11 cellular contexts compared by ENCODE assay signal in genomic region chr1:203534526-203534925, GRCh38. TPM values are rescaled to one million over a fixed set of nuclear protein-coding genes. Genes with fewer than 3 reads are reported as not detected.
DNase-seq lines count a peak whose midpoint lies in the region; FAIRE-seq and TF ChIP-seq lines count a peak whose summit lies in the region.
"Had no signal": no experiment of that assay in that cellular context is flagged by ENCODE, and none has a peak within 500 bp of the region (broad histone marks: within the 10 kb centered on the region; RNA-seq: fewer than 3 reads in every experiment).

No MANE protein-coding gene starts in this region.

- WGBS in ovary, 3 donors = 28 to 50% (median 44%) methylated on average over 3 of the region's 3 CpGs

- in situ Hi-C loops in ACHN (cut with HindIII; ENCODE audit: low pct_ligation_motif_present, low pct_unique_long_range_greater_than_20kb, low sequenced_read_pairs) = no loop called here

- TF ChIP-seq CTCF in fibroblast of mammary gland (conservative IDR thresholded peaks at IDR 0.05; ENCODE audit: control insufficient read depth, insufficient read depth, low read depth, low read length) = no peak
- TF ChIP-seq CTCF in ovary (IDR thresholded peaks at IDR 0.05) = no peak

- H3K9me3 ChIP-seq in ovary = no peaks in the 10 kb centered on the region
- H3K9me3 ChIP-seq: BLaER1 had no signal

- no peaks in the 10 kb centered on the region for H3K27me3 ChIP-seq in ovary
- H3K27me3 ChIP-seq: BLaER1 had no signal

- intact Hi-C loops in ovary (cut with DNase I) = no loop called here

- DNase-seq in ACHN (peak; percentile 50), RCC 7860 (ENCODE audit: low spot score) (peak; percentile 96), fibroblast of mammary gland (ENCODE audit: low read depth) (peak; percentile 100), ovary (peak in 4 of 5 donors; percentile 39 to 79 (median 75)), NCI-H82 (lab: John Stamatoyannopoulos, UW) (no peak), NCI-H1092 treated with DMSO at 0.1 percent for 48 hours (lab: John Stamatoyannopoulos, UW) (no peak), DMS114 treated with DMSO at 0.1 percent for 48 hours (lab: John Stamatoyannopoulos, UW; ENCODE audit: unreplicated experiment) (no peak)
- DNase-seq in activated naive CD4-positive, alpha-beta T cell (lab: John Stamatoyannopoulos, UW) = no peak
- DNase-seq: natural killer cell had no signal

- no peak for TF ChIP-seq EP300 in ovary (IDR thresholded peaks at IDR 0.05)

- peak; percentile 94 for FAIRE-seq in RCC 7860 (lab: Jason Lieb, UNC)
- FAIRE-seq: endometrium had no signal

- H3K36me3 ChIP-seq in ovary = no peaks in the 10 kb centered on the region
- H3K36me3 ChIP-seq: BLaER1 had no signal

- H3K27ac ChIP-seq in ovary = peak overlapping the region in 1 of 2 donors; percentile 29
- H3K27ac ChIP-seq: BLaER1 had no signal

- no peak for TF ChIP-seq POLR2A in ovary (IDR thresholded peaks at IDR 0.05)

- no peak overlapping the region for H3K4me3 ChIP-seq in fibroblast of mammary gland (ENCODE audit: control insufficient read depth, low read depth, low read length)
- H3K4me3 ChIP-seq in ovary = no peak overlapping the region
- H3K4me3 ChIP-seq: BLaER1 had no signal

- H3K4me1 ChIP-seq in ovary (ENCODE audit: insufficient read depth) = no peaks in the 10 kb centered on the region

RNA-seq across cellular contexts. Expression of gene OPTC, which starts 40.6 kb away (rescaled TPM):
- not detected for total RNA-seq in ovary
- polyA plus RNA-seq in ovary = under 1 TPM in 1 of 2 donors, not detected in 1; 0.08 TPM
- total RNA-seq: natural killer cell had no signal

RNA-seq across cellular contexts. Expression of gene PRELP, which starts 58.9 kb away (rescaled TPM):
- 100 to 1,000 TPM in 3 of 7 donors, 10 to 100 TPM in 4; 40.9 to 185 (median 74.8) TPM for total RNA-seq in ovary
- 100 to 1,000 TPM in 1 of 2 donors, 10 to 100 TPM in 1; 97.8 to 163 TPM for polyA plus RNA-seq in ovary
- total RNA-seq: natural killer cell had no signal

Comparison
In these comparisons a context has a peak if more than half of its experiments do, and no peak if none do; other contexts are left out.
1. DNase-seq: peak in ACHN (single experiment), RCC 7860 (single experiment), fibroblast of mammary gland (single experiment) and ovary (4 of 5); none in NCI-H82 (single experiment), NCI-H1092 treated with DMSO at 0.1 percent for 48 hours (single experiment), DMS114 treated with DMSO at 0.1 percent for 48 hours (single experiment) and activated naive CD4-positive, alpha-beta T cell (0 of 4).